9 cellular contexts compared by ENCODE assay signal in genomic region chr14:49692191-49692757, GRCh38. TPM values are rescaled to one million over a fixed set of nuclear protein-coding genes. Genes with fewer than 3 reads are reported as not detected.
DNase-seq lines count a peak whose midpoint lies in the region; ATAC-seq, FAIRE-seq and TF ChIP-seq lines count a peak whose summit lies in the region.
"Had no signal": no experiment of that assay in that cellular context is flagged by ENCODE, and none has a peak within 500 bp of the region (broad histone marks: within the 10 kb centered on the region; RNA-seq: fewer than 3 reads in every experiment).

No MANE protein-coding gene starts in this region.

- TF ChIP-seq CTCF in suprapubic skin (IDR thresholded peaks at IDR 0.05), result no peak

- no peaks in the 10 kb centered on the region for H3K9me3 ChIP-seq in suprapubic skin

- no peaks in the 10 kb centered on the region for H3K36me3 Mint-ChIP-seq in T-helper 1 cell treated with Interleukin-12 subunit alpha and Interleukin-12 subunit beta and Interleukin-4 antibody, amounts not matched to agents 30 μg/mL and 1 μg/mL, for 36 hours (ENCODE audit: low read depth)
- peaks cover 2% of the 10 kb centered on the region for H3K36me3 Mint-ChIP-seq in activated naive CD8-positive, alpha-beta T cell treated with anti-CD3 and anti-CD28 coated beads, Interleukin-2, amount 50 U/mL, for 24 hours (ENCODE audit: low read depth)

- H3K36me3 ChIP-seq in suprapubic skin, result no peaks in the 10 kb centered on the region

- H3K27ac ChIP-seq in layer of hippocampus (ENCODE audit: low read depth, low read length) (peak overlapping the region; percentile 88), suprapubic skin (peak overlapping the region; percentile 97)

- H3K4me3 Mint-ChIP-seq in T-helper 1 cell treated with Interleukin-12 subunit alpha and Interleukin-12 subunit beta and Interleukin-4 antibody, amounts not matched to agents 30 μg/mL and 1 μg/mL, for 36 hours, result peak overlapping the region; percentile 83
- H3K4me3 Mint-ChIP-seq in activated naive CD8-positive, alpha-beta T cell treated with anti-CD3 and anti-CD28 coated beads, Interleukin-2, amount 50 U/mL, for 24 hours, result peak overlapping the region; percentile 80

- peak overlapping the region; percentile 92 for H3K4me3 ChIP-seq in suprapubic skin

- no peaks in the 10 kb centered on the region for H3K27me3 ChIP-seq in layer of hippocampus (ENCODE audit: control insufficient read depth, insufficient read depth, low read length)
- H3K27me3 ChIP-seq in suprapubic skin, result no peaks in the 10 kb centered on the region

- no peak for TF ChIP-seq EP300 in suprapubic skin (IDR thresholded peaks at IDR 0.05)

- no peaks in the 10 kb centered on the region for H3K27me3 Mint-ChIP-seq in T-helper 1 cell treated with Interleukin-12 subunit alpha and Interleukin-12 subunit beta and Interleukin-4 antibody, amounts not matched to agents 30 μg/mL and 1 μg/mL, for 36 hours (ENCODE audit: low read depth)
- H3K27me3 Mint-ChIP-seq in activated naive CD8-positive, alpha-beta T cell treated with anti-CD3 and anti-CD28 coated beads, Interleukin-2, amount 50 U/mL, for 24 hours, result no peaks in the 10 kb centered on the region

- ATAC-seq in activated naive CD8-positive, alpha-beta T cell treated with anti-CD3 and anti-CD28 coated beads, Interleukin-2, amount 50 U/mL, for 24 hours, result no peak

- H3K4me1 ChIP-seq in suprapubic skin, result peaks cover 34% of the 10 kb centered on the region

- peak overlapping the region; percentile 55 for H3K27ac Mint-ChIP-seq in T-helper 1 cell treated with Interleukin-12 subunit alpha and Interleukin-12 subunit beta and Interleukin-4 antibody, amounts not matched to agents 30 μg/mL and 1 μg/mL, for 36 hours
- peak overlapping the region; percentile 84 for H3K27ac Mint-ChIP-seq in activated naive CD8-positive, alpha-beta T cell treated with anti-CD3 and anti-CD28 coated beads, Interleukin-2, amount 50 U/mL, for 24 hours

- DNase-seq in T-helper 1 cell (no peak), suprapubic skin (ENCODE audit: low spot score in 2 of 2) (no peak), NCI-H2227 treated with DMSO at 0.1 percent for 48 hours (lab: John Stamatoyannopoulos, UW) (no peak), DMS153 treated with DMSO at 0.1 percent for 48 hours (lab: John Stamatoyannopoulos, UW; ENCODE audit: unreplicated experiment) (no peak), RCC 7860 (ENCODE audit: low spot score) (no peak)
- DNase-seq in activated naive CD8-positive, alpha-beta T cell treated with anti-CD3 and anti-CD28 coated beads, Interleukin-2, amount 50 U/mL, for 24 hours, result no peak
- DNase-seq: NCI-H1048 had no signal

- no peaks in the 10 kb centered on the region for H3K9me3 Mint-ChIP-seq in T-helper 1 cell treated with Interleukin-12 subunit alpha and Interleukin-12 subunit beta and Interleukin-4 antibody, amounts not matched to agents 30 μg/mL and 1 μg/mL, for 36 hours
- H3K9me3 Mint-ChIP-seq in activated naive CD8-positive, alpha-beta T cell treated with anti-CD3 and anti-CD28 coated beads, Interleukin-2, amount 50 U/mL, for 24 hours, result no peaks in the 10 kb centered on the region

- TF ChIP-seq POLR2A in suprapubic skin (IDR thresholded peaks at IDR 0.05), result no peak

- peaks cover 31% of the 10 kb centered on the region for H3K4me1 Mint-ChIP-seq in T-helper 1 cell treated with Interleukin-12 subunit alpha and Interleukin-12 subunit beta and Interleukin-4 antibody, amounts not matched to agents 30 μg/mL and 1 μg/mL, for 36 hours (ENCODE audit: low read depth)
- H3K4me1 Mint-ChIP-seq in activated naive CD8-positive, alpha-beta T cell treated with anti-CD3 and anti-CD28 coated beads, Interleukin-2, amount 50 U/mL, for 24 hours, result peaks cover 37% of the 10 kb centered on the region

- WGBS in suprapubic skin, result 34% methylated on average over 6 of the region's 6 CpGs

- no peak for FAIRE-seq in RCC 7860 (lab: Jason Lieb, UNC)

RNA-seq across cellular contexts. Expression of gene KLHDC1, which starts 0.6 kb away (rescaled TPM):
- total RNA-seq in suprapubic skin, result 10 to 100 TPM in 1 of 4 donors, 1 to 10 TPM in 3; 1.7 to 19.9 (median 3.5) TPM

RNA-seq across cellular contexts. Expression of gene POLE2, which starts 4.3 kb away (rescaled TPM):
- total RNA-seq in suprapubic skin, result 1 to 10 TPM; 3.2 to 8.4 (median 4.6) TPM

RNA-seq across cellular contexts. Expression of gene DNAAF2, which starts 57.2 kb away (rescaled TPM):
- total RNA-seq in suprapubic skin, result 10 to 100 TPM in 1 of 4 donors, 1 to 10 TPM in 3; 7.5 to 11.8 (median 9.5) TPM
